8 cellular contexts compared by ENCODE assay signal in genomic region chr21:35400233-35400939, GRCh38.
DNase-seq lines count a peak whose midpoint lies in the region; ATAC-seq and TF ChIP-seq lines count a peak whose summit lies in the region.

No MANE protein-coding gene starts in this region.

- TF ChIP-seq RAD21 in neural cell (conservative IDR thresholded peaks at IDR 0.05) = peak; percentile 87

- no peak overlapping the region for H3K4me2 ChIP-seq in neural cell (ENCODE audit: low read length)

- H3K9me3 Mint-ChIP-seq in HFFc6 = no peaks in the 10 kb centered on the region
- H3K9me3 Mint-ChIP-seq in activated CD4-positive, alpha-beta memory T cell treated with anti-CD3 and anti-CD28 coated beads for 36 hours = no peaks in the 10 kb centered on the region
- no peaks in the 10 kb centered on the region for H3K9me3 Mint-ChIP-seq in glutamatergic neuron (ENCODE audit: unreplicated experiment)

- DNase-seq in DMS 273 (lab: John Stamatoyannopoulos, UW; ENCODE audit: unreplicated experiment) = peak; percentile 75
- peak; percentile 39 for DNase-seq in HFFc6
- peak; percentile 43 for DNase-seq in NCI-H510A (lab: John Stamatoyannopoulos, UW)
- peak; percentile 37 for DNase-seq in activated CD4-positive, alpha-beta memory T cell treated with anti-CD3 and anti-CD28 coated beads for 36 hours
- DNase-seq in esophagus muscularis mucosa (ENCODE audit: extremely low spot score) = no peak
- no peak for DNase-seq in glutamatergic neuron

- H3K4me1 ChIP-seq in esophagus muscularis mucosa = no peaks in the 10 kb centered on the region

- H3K4me3 ChIP-seq in esophagus muscularis mucosa (no peak overlapping the region), neural cell (ENCODE audit: low read length) (no peak overlapping the region)

- peaks cover 0 to 14% (median 0%) of the 10 kb centered on the region in 4 donors for H3K27me3 ChIP-seq in esophagus muscularis mucosa
- no peaks in the 10 kb centered on the region for H3K27me3 ChIP-seq in neural cell (ENCODE audit: insufficient read depth, low read depth, low read length)

- 50% methylated on average over 8 of the region's 8 CpGs for WGBS in esophagus muscularis mucosa

- no peaks in the 10 kb centered on the region for H3K9me2 ChIP-seq in neural cell (ENCODE audit: insufficient read depth, low read length)

- H3K27ac Mint-ChIP-seq in HFFc6 (no peak overlapping the region), glutamatergic neuron (ENCODE audit: unreplicated experiment) (no peak overlapping the region)
- no peak overlapping the region for H3K27ac Mint-ChIP-seq in activated CD4-positive, alpha-beta memory T cell treated with anti-CD3 and anti-CD28 coated beads for 36 hours

- TF ChIP-seq POLR2A in esophagus muscularis mucosa (IDR thresholded peaks at IDR 0.05; ENCODE audit: low read depth) = no peak

- no peak overlapping the region for H3K4me3 Mint-ChIP-seq in HFFc6
- H3K4me3 Mint-ChIP-seq in activated CD4-positive, alpha-beta memory T cell treated with anti-CD3 and anti-CD28 coated beads for 36 hours = no peak overlapping the region
- no peak overlapping the region for H3K4me3 Mint-ChIP-seq in glutamatergic neuron (ENCODE audit: unreplicated experiment)

- H3K4me1 Mint-ChIP-seq in HFFc6 (ENCODE audit: low read depth) = peaks cover 53% of the 10 kb centered on the region
- H3K4me1 Mint-ChIP-seq in activated CD4-positive, alpha-beta memory T cell treated with anti-CD3 and anti-CD28 coated beads for 36 hours (ENCODE audit: low read depth) = peaks cover 24% of the 10 kb centered on the region
- no peaks in the 10 kb centered on the region for H3K4me1 Mint-ChIP-seq in glutamatergic neuron (ENCODE audit: low read depth, unreplicated experiment)

- H3K9me3 ChIP-seq in esophagus muscularis mucosa = no peaks in the 10 kb centered on the region
- H3K9me3 ChIP-seq in neural cell (ENCODE audit: low read length) = no peaks in the 10 kb centered on the region

- TF ChIP-seq CTCF in HFFc6 (IDR thresholded peaks at IDR 0.05) (peak; percentile 75), esophagus muscularis mucosa (IDR thresholded peaks at IDR 0.05) (peak; percentile 25 to 34 (median 32)), neural cell (IDR thresholded peaks at IDR 0.05; ENCODE audit: poor library complexity, severe bottlenecking) (peak; percentile 83), glutamatergic neuron (IDR thresholded peaks at IDR 0.05; ENCODE audit: partially characterized antibody, unreplicated experiment) (no peak)

- POLR2A ChIA-PET in activated CD4-positive, alpha-beta memory T cell treated with anti-CD3 and anti-CD28 coated beads for 36 hours (lab: Charles Lee) = interaction anchor here (1.0 kb wide), 1 partner anchor 510 kb away, joined by 3 read pairs; no protein-coding TSS in a partner anchor

- H3K27me3 Mint-ChIP-seq in HFFc6 (ENCODE audit: insufficient read depth) (peaks cover 1% of the 10 kb centered on the region; the same call in 1 of the 2 replicates), glutamatergic neuron (ENCODE audit: unreplicated experiment) (peaks cover 4% of the 10 kb centered on the region)
- peaks cover 3% of the 10 kb centered on the region for H3K27me3 Mint-ChIP-seq in activated CD4-positive, alpha-beta memory T cell treated with anti-CD3 and anti-CD28 coated beads for 36 hours

- CTCF ChIA-PET in activated CD4-positive, alpha-beta memory T cell treated with anti-CD3 and anti-CD28 coated beads for 36 hours (lab: Charles Lee) = interaction anchor here (0.6 to 5.7 kb wide), 27 partner anchors 10 to 708 kb away, joined by 3 to 48 read pairs (median 4); no protein-coding TSS in a partner anchor

- no peaks in the 10 kb centered on the region for H3K36me3 ChIP-seq in esophagus muscularis mucosa
- H3K36me3 ChIP-seq in neural cell (ENCODE audit: insufficient read depth, low read length) = no peaks in the 10 kb centered on the region

- H3F3A ChIP-seq in neural cell (ENCODE audit: insufficient read depth, low read length, poor library complexity, severe bottlenecking) = no peaks in the 10 kb centered on the region

- H4K20me1 ChIP-seq in neural cell (ENCODE audit: insufficient read depth) = no peaks in the 10 kb centered on the region

- no peak overlapping the region for H2AFZ ChIP-seq in neural cell (ENCODE audit: low read depth, low read length)

- H3K27ac ChIP-seq in esophagus muscularis mucosa (replicated peaks in 1 of 4) (no peak overlapping the region), neural cell (ENCODE audit: low read length) (no peak overlapping the region)

- intact Hi-C loops in activated CD4-positive, alpha-beta memory T cell treated with anti-CD3 and anti-CD28 coated beads for 36 hours (cut with micrococcal nuclease) = loop anchor here (1.0 to 5.0 kb wide), 7 partner anchors 58 to 708 kb away; no protein-coding TSS in a partner anchor
- intact Hi-C loops in esophagus muscularis mucosa (cut with DNase I) = loop anchor here (5.0 kb wide), 2 partner anchors 508 to 653 kb away; no protein-coding TSS in a partner anchor

- no peaks in the 10 kb centered on the region for H3K79me2 ChIP-seq in neural cell (replicated peaks; ENCODE audit: insufficient read depth, low read length)

- no peak overlapping the region for H3K9ac ChIP-seq in neural cell (ENCODE audit: low read length)

- TF ChIP-seq EP300 in esophagus muscularis mucosa (IDR thresholded peaks at IDR 0.05) (no peak), neural cell (conservative IDR thresholded peaks at IDR 0.05; ENCODE audit: poor library complexity, severe bottlenecking) (no peak)

- H3K36me3 Mint-ChIP-seq in HFFc6 (ENCODE audit: low read depth) (peaks cover 5% of the 10 kb centered on the region; the same call in 1 of the 2 replicates), glutamatergic neuron (ENCODE audit: unreplicated experiment) (no peaks in the 10 kb centered on the region)
- H3K36me3 Mint-ChIP-seq in activated CD4-positive, alpha-beta memory T cell treated with anti-CD3 and anti-CD28 coated beads for 36 hours = no peaks in the 10 kb centered on the region

- ATAC-seq in HG03378 (IDR thresholded peaks at IDR 0.05; ENCODE audit: unreplicated experiment) = no peak

TF ChIP-seq in neural cell, 6 proteins besides CTCF, POLR2A, EP300 and RAD21:
- TF ChIP-seq EZH2 (IDR thresholded peaks at IDR 0.05; ENCODE audit: borderline replicate concordance, insufficient read depth, low read length, poor library complexity, severe bottlenecking) (no peak), SMC3 (conservative IDR thresholded peaks at IDR 0.05; ENCODE audit: poor library complexity) (peak; percentile 86)

Comparison
In these comparisons a context has a peak if more than half of its experiments do, and no peak if none do; other contexts are left out.
1. DNase-seq: peak in DMS 273 (single experiment), HFFc6 (single experiment), NCI-H510A (single experiment) and activated CD4-positive, alpha-beta memory T cell treated with anti-CD3 and anti-CD28 coated beads for 36 hours (single experiment); none in esophagus muscularis mucosa (single experiment) and glutamatergic neuron (single experiment).